Comparison of ENCODE assay signal across 10 cellular contexts in genomic region chr10:80132299-80133139, GRCh38. TPM values are rescaled to one million over a fixed set of nuclear protein-coding genes. Genes with fewer than 3 reads are reported as not detected.
DNase-seq lines count a peak whose midpoint lies in the region; ATAC-seq, FAIRE-seq and TF ChIP-seq lines count a peak whose summit lies in the region.
"Had no signal": no experiment of that assay in that cellular context is flagged by ENCODE, and none has a peak within 500 bp of the region (broad histone marks: within the 10 kb centered on the region; RNA-seq: fewer than 3 reads in every experiment).

Gene PLAC9, plus strand, starts transcription at chr10:80132730. Its CDS starts 33 bp downstream, at chr10:80132763.

- peaks cover 0 to 44% (median 7%) of the 10 kb centered on the region in 3 donors for H3K4me1 ChIP-seq in gastroesophageal sphincter

- no peaks in the 10 kb centered on the region for H3K36me3 Mint-ChIP-seq in T-cell
- H3K36me3 Mint-ChIP-seq in neural crest cell (ENCODE audit: low read depth): no peaks in the 10 kb centered on the region

- no peak for FAIRE-seq in H54 (lab: Jason Lieb, UNC)

- WGBS in gastroesophageal sphincter (ENCODE audit: low coverage in 1 of 2), 2 donors: 0 to 7% methylated on average over 11 to 17 of the region's 58 CpGs

- TF ChIP-seq EP300 in gastroesophageal sphincter (IDR thresholded peaks at IDR 0.05): no peak

- H3K9me3 Mint-ChIP-seq in T-cell (no peaks in the 10 kb centered on the region), neural crest cell (no peaks in the 10 kb centered on the region)

- H3K27me3 ChIP-seq in AG04450 (ENCODE audit: control insufficient read depth, insufficient read depth, low read length) (no peaks in the 10 kb centered on the region), gastroesophageal sphincter (peaks cover 53% of the 10 kb centered on the region)

- H3K9me3 ChIP-seq in AG04450 (ENCODE audit: control insufficient read depth, insufficient read depth, low read length): no peaks in the 10 kb centered on the region
- H3K9me3 ChIP-seq in gastroesophageal sphincter: no peaks in the 10 kb centered on the region

- peak within 1 kb of the TSS; percentile 64 for H3K4me3 ChIP-seq in AG04450 (ENCODE audit: low read depth, low read length)
- peak within 1 kb of the TSS; percentile 41 to 55 for H3K4me3 ChIP-seq in gastroesophageal sphincter

- TF ChIP-seq CTCF in AG04450 (IDR thresholded peaks at IDR 0.05; ENCODE audit: low read depth, low read length): no peak
- TF ChIP-seq CTCF in gastroesophageal sphincter (IDR thresholded peaks at IDR 0.05): no peak
- no peak for TF ChIP-seq CTCF in neural crest cell (conservative IDR thresholded peaks at IDR 0.05)

- POLR2A ChIA-PET in AG04450 (lab: Yijun Ruan, JAX) (no interaction called here), T-cell (lab: Charles Lee) (no interaction called here)

- TF ChIP-seq POLR2A in gastroesophageal sphincter (IDR thresholded peaks at IDR 0.05): peak; percentile 74 to 79
- no peak for TF ChIP-seq POLR2A in H54 (IDR thresholded peaks at IDR 0.05; ENCODE audit: low read depth, low read length)

- no peak for ATAC-seq in T-cell (replicated peaks in 1 of 4)
- peak; percentile 48 for ATAC-seq in gastroesophageal sphincter

- peaks cover 3 to 8% (median 7%) of the 10 kb centered on the region in 3 donors for H3K4me1 Mint-ChIP-seq in T-cell
- H3K4me1 Mint-ChIP-seq in neural crest cell: peaks cover 27% of the 10 kb centered on the region

- H3K27ac Mint-ChIP-seq in T-cell: no peak within 1 kb of the TSS
- no peak within 1 kb of the TSS for H3K27ac Mint-ChIP-seq in neural crest cell (ENCODE audit: unreplicated experiment)

- H3K4me3 Mint-ChIP-seq in T-cell: peak within 1 kb of the TSS in 2 of 3 donors; percentile 0 to 9
- H3K4me3 Mint-ChIP-seq in neural crest cell: peak within 1 kb of the TSS; percentile 73

- no peak within 1 kb of the TSS for H3K27ac ChIP-seq in AG04450 (ENCODE audit: low read depth, low read length)
- peak within 1 kb of the TSS; percentile 77 to 86 (median 83) for H3K27ac ChIP-seq in gastroesophageal sphincter

- no peak for DNase-seq in AG04450 (ENCODE audit: low read depth, low spot score)
- DNase-seq in T-cell: no peak
- peak; percentile 24 for DNase-seq in neural crest cell (ENCODE audit: low read depth, low spot score)
- no peak for DNase-seq in H54 (ENCODE audit: insufficient read length, low spot score)
- no peak for DNase-seq in effector CD4-positive, alpha-beta T cell
- DNase-seq in T1000 (lab: John Stamatoyannopoulos, UW): no peak
- DNase-seq in NCI-H1694 (lab: John Stamatoyannopoulos, UW): no peak
- DNase-seq: central memory CD4-positive, alpha-beta T cell; DND-41 had no signal

- H3K36me3 ChIP-seq in gastroesophageal sphincter: no peaks in the 10 kb centered on the region

- CTCF ChIA-PET in AG04450 (lab: Charles Lee): interaction anchor here (1.3 to 2.8 kb wide), 3 partner anchors 12 to 90 kb away, joined by 4 to 10 read pairs (median 6); no protein-coding TSS in a partner anchor
- CTCF ChIA-PET in T-cell (lab: Charles Lee): no interaction called here

- H3K27me3 Mint-ChIP-seq in T-cell: peaks cover 28 to 42% of the 10 kb centered on the region in 2 donors
- peaks cover 35% of the 10 kb centered on the region for H3K27me3 Mint-ChIP-seq in neural crest cell (ENCODE audit: low read depth)

RNA-seq across cellular contexts. Expression of gene PLAC9, which starts in this region (rescaled TPM):
- 11.5 and 14.2 TPM in 2 replicates for polyA plus RNA-seq in AG04450 (2011; rRNA removed)
- 2.2 and 4.0 TPM in 2 replicates for polyA minus RNA-seq in AG04450 (2011; rRNA and poly(A)+ RNA removed)
- total RNA-seq in T-cell (not detected), gastroesophageal sphincter (10 to 100 TPM; 21.0 to 34.9 (median 28.9) TPM), neural crest cell (24.1 and 27.5 TPM in 2 replicates)

Comparison
In these comparisons a context has a peak if more than half of its experiments do, and no peak if none do; other contexts are left out.
1. RNA of gene PLAC9 (total RNA-seq): 21.0 to 34.9 TPM in gastroesophageal sphincter and 24.1 to 27.5 TPM in neural crest cell; not detected in T-cell; every median in the first group is over 10 times any median in the second.